In genomic region chr9:136471802-136472487, GRCh38 we compare ENCODE assay signal across 30 cellular contexts.
"Had no signal": no experiment of that assay in that cellular context is flagged by ENCODE, and none has a peak within 500 bp of the region (broad histone marks: within the 10 kb centered on the region; RNA-seq: fewer than 3 reads in every experiment).

No MANE protein-coding gene starts in this region.

- H3K4me3 ChIP-seq: body of pancreas, esophagus muscularis mucosa, gastrocnemius medialis, heart left ventricle had no signal

- H3K9me3 Mint-ChIP-seq: activated CD4-positive, alpha-beta memory T cell treated with anti-CD3 and anti-CD28 coated beads for 36 hours; activated CD4-positive, alpha-beta T cell treated with anti-CD3 and anti-CD28 coated beads, Interleukin-2, amount 10 ng/mL, durations not matched to agents 24 days and 14 days; activated naive CD4-positive, alpha-beta T cell treated with anti-CD3 and anti-CD28 coated beads, Interleukin-2, amount 10 ng/mL, durations not matched to agents 7 days and 5 days; activated naive CD4-positive, alpha-beta T cell treated with anti-CD3 and anti-CD28 coated beads, Interleukin-2, amount 50 U/mL, for 72 hours; activated naive CD8-positive, alpha-beta T cell treated with anti-CD3 and anti-CD28 coated beads, Interleukin-2, amount 10 ng/mL, durations not matched to agents 7 days and 5 days; activated T-helper 1 cell treated with anti-CD3 and anti-CD28 coated beads, Interleukin-12 subunit alpha, Interleukin-12 subunit beta, Interleukin-2, Interleukin-4 antibody, amounts not matched to agents 30 ng/mL and 10 ng/mL and 1 ng/mL, durations not matched to agents 14 hours and 24 hours and 36 hours; effector memory CD8-positive, alpha-beta T cell had no signal

- DNase-seq: activated CD4-positive, alpha-beta memory T cell treated with anti-CD3 and anti-CD28 coated beads for 36 hours; activated CD4-positive, alpha-beta T cell treated with anti-CD3 and anti-CD28 coated beads for 36 hours; activated CD4-positive, alpha-beta T cell treated with anti-CD3 and anti-CD28 coated beads, Interleukin-2, amount 10 ng/mL, durations not matched to agents 24 days and 14 days; activated CD4-positive, CD25-positive, alpha-beta regulatory T cell; activated CD4-positive, CD25-positive, alpha-beta regulatory T cell treated with anti-CD3 and anti-CD28 coated beads, Interleukin-2, amount 50 U/mL, for 72 hours; activated CD8-positive, alpha-beta memory T cell treated with anti-CD3 and anti-CD28 coated beads, Interleukin-2, amount 10 ng/mL, durations not matched to agents 7 days and 5 days; activated CD8-positive, alpha-beta memory T cell treated with anti-CD3 and anti-CD28 coated beads, Interleukin-2, amount 50 U/mL, for 4 hours; activated CD8-positive, alpha-beta T cell treated with anti-CD3 and anti-CD28 coated beads, Interleukin-2, amount 10 ng/mL, durations not matched to agents 7 days and 5 days; activated gamma-delta T cell; activated naive CD4-positive, alpha-beta T cell; activated naive CD4-positive, alpha-beta T cell treated with anti-CD3 and anti-CD28 coated beads, Interleukin-2, amount 10 ng/mL, durations not matched to agents 7 days and 5 days; activated naive CD8-positive, alpha-beta T cell treated with anti-CD3 and anti-CD28 coated beads, Interleukin-2, amount 10 ng/mL, durations not matched to agents 7 days and 5 days; activated T-cell treated with anti-CD3 and anti-CD28 coated beads, Interleukin-2, amount 50 U/mL, for 1 hour; activated T-cell treated with anti-CD3 and anti-CD28 coated beads, Interleukin-2, amount 50 U/mL, for 48 hours; body of pancreas; caudate nucleus; cortex of kidney; dermis blood vessel endothelial cell; effector CD4-positive, alpha-beta T cell; effector memory CD8-positive, alpha-beta T cell; erythroblast; foreskin keratinocyte; gastrocnemius medialis; glutamatergic neuron; heart left ventricle; T-helper 2 cell had no signal

- H3K4me1 Mint-ChIP-seq: activated CD4-positive, alpha-beta T cell treated with anti-CD3 and anti-CD28 coated beads for 36 hours; activated CD8-positive, alpha-beta memory T cell treated with anti-CD3 and anti-CD28 coated beads, Interleukin-2, amount 10 ng/mL, durations not matched to agents 7 days and 5 days; activated naive CD4-positive, alpha-beta T cell treated with anti-CD3 and anti-CD28 coated beads, Interleukin-2, amount 10 ng/mL, durations not matched to agents 7 days and 5 days had no signal

- H3K27me3 ChIP-seq: body of pancreas, esophagus muscularis mucosa, foreskin keratinocyte, gastrocnemius medialis, heart left ventricle had no signal

- FAIRE-seq: colon had no signal

- H3K27ac Mint-ChIP-seq: activated CD4-positive, alpha-beta memory T cell treated with anti-CD3 and anti-CD28 coated beads for 36 hours; activated CD4-positive, alpha-beta T cell treated with anti-CD3 and anti-CD28 coated beads for 36 hours; activated CD4-positive, alpha-beta T cell treated with anti-CD3 and anti-CD28 coated beads, Interleukin-2, amount 10 ng/mL, durations not matched to agents 24 days and 14 days; activated CD8-positive, alpha-beta memory T cell treated with anti-CD3 and anti-CD28 coated beads, Interleukin-2, amount 10 ng/mL, durations not matched to agents 7 days and 5 days; activated CD8-positive, alpha-beta T cell treated with anti-CD3 and anti-CD28 coated beads, Interleukin-2, amount 10 ng/mL, durations not matched to agents 7 days and 5 days; activated naive CD4-positive, alpha-beta T cell treated with anti-CD3 and anti-CD28 coated beads, Interleukin-2, amount 10 ng/mL, durations not matched to agents 7 days and 5 days; activated naive CD4-positive, alpha-beta T cell treated with anti-CD3 and anti-CD28 coated beads, Interleukin-2, amount 50 U/mL, for 72 hours; activated naive CD8-positive, alpha-beta T cell treated with anti-CD3 and anti-CD28 coated beads, Interleukin-2, amount 10 ng/mL, durations not matched to agents 7 days and 5 days; activated T-helper 1 cell treated with anti-CD3 and anti-CD28 coated beads, Interleukin-12 subunit alpha, Interleukin-12 subunit beta, Interleukin-2, Interleukin-4 antibody, amounts not matched to agents 30 ng/mL and 10 ng/mL and 1 ng/mL, durations not matched to agents 14 hours and 24 hours and 36 hours; effector memory CD8-positive, alpha-beta T cell had no signal

- H3K27ac ChIP-seq: body of pancreas, esophagus muscularis mucosa, foreskin keratinocyte, gastrocnemius medialis, heart left ventricle had no signal

- H3K9me3 ChIP-seq: body of pancreas, esophagus muscularis mucosa, gastrocnemius medialis, heart left ventricle had no signal

- ATAC-seq: activated CD4-positive, alpha-beta T cell treated with anti-CD3 and anti-CD28 coated beads for 36 hours; activated CD8-positive, alpha-beta memory T cell treated with anti-CD3 and anti-CD28 coated beads, Interleukin-2, amount 10 ng/mL, durations not matched to agents 7 days and 5 days; activated CD8-positive, alpha-beta T cell treated with anti-CD3 and anti-CD28 coated beads, Interleukin-2, amount 10 ng/mL, durations not matched to agents 7 days and 5 days; activated naive CD4-positive, alpha-beta T cell treated with anti-CD3 and anti-CD28 coated beads, Interleukin-2, amount 50 U/mL, for 72 hours; body of pancreas; effector memory CD8-positive, alpha-beta T cell; foreskin keratinocyte; gastrocnemius medialis; heart left ventricle had no signal

- H3K4me1 ChIP-seq: body of pancreas, foreskin keratinocyte, gastrocnemius medialis, heart left ventricle had no signal

- H3K4me3 Mint-ChIP-seq: activated CD4-positive, alpha-beta memory T cell treated with anti-CD3 and anti-CD28 coated beads for 36 hours; activated CD4-positive, alpha-beta T cell treated with anti-CD3 and anti-CD28 coated beads for 36 hours; activated CD4-positive, alpha-beta T cell treated with anti-CD3 and anti-CD28 coated beads, Interleukin-2, amount 10 ng/mL, durations not matched to agents 24 days and 14 days; activated CD8-positive, alpha-beta memory T cell treated with anti-CD3 and anti-CD28 coated beads, Interleukin-2, amount 10 ng/mL, durations not matched to agents 7 days and 5 days; activated CD8-positive, alpha-beta T cell treated with anti-CD3 and anti-CD28 coated beads, Interleukin-2, amount 10 ng/mL, durations not matched to agents 7 days and 5 days; activated naive CD4-positive, alpha-beta T cell treated with anti-CD3 and anti-CD28 coated beads, Interleukin-2, amount 10 ng/mL, durations not matched to agents 7 days and 5 days; activated naive CD8-positive, alpha-beta T cell treated with anti-CD3 and anti-CD28 coated beads, Interleukin-2, amount 10 ng/mL, durations not matched to agents 7 days and 5 days; activated T-helper 1 cell treated with anti-CD3 and anti-CD28 coated beads, Interleukin-12 subunit alpha, Interleukin-12 subunit beta, Interleukin-2, Interleukin-4 antibody, amounts not matched to agents 30 ng/mL and 10 ng/mL and 1 ng/mL, durations not matched to agents 14 hours and 24 hours and 36 hours; effector memory CD8-positive, alpha-beta T cell had no signal

- H3K27me3 Mint-ChIP-seq: activated CD4-positive, alpha-beta memory T cell treated with anti-CD3 and anti-CD28 coated beads for 36 hours; activated CD4-positive, alpha-beta T cell treated with anti-CD3 and anti-CD28 coated beads for 36 hours; activated CD4-positive, alpha-beta T cell treated with anti-CD3 and anti-CD28 coated beads, Interleukin-2, amount 10 ng/mL, durations not matched to agents 24 days and 14 days; activated CD8-positive, alpha-beta memory T cell treated with anti-CD3 and anti-CD28 coated beads, Interleukin-2, amount 10 ng/mL, durations not matched to agents 7 days and 5 days; activated naive CD4-positive, alpha-beta T cell treated with anti-CD3 and anti-CD28 coated beads, Interleukin-2, amount 10 ng/mL, durations not matched to agents 7 days and 5 days; activated naive CD8-positive, alpha-beta T cell treated with anti-CD3 and anti-CD28 coated beads, Interleukin-2, amount 10 ng/mL, durations not matched to agents 7 days and 5 days; effector memory CD8-positive, alpha-beta T cell had no signal
